In genomic region chr21:45283611-45284455, GRCh38 we compare ENCODE assay signal across 26 cellular contexts. TPM values are rescaled to one million over a fixed set of nuclear protein-coding genes. Genes with fewer than 3 reads are reported as not detected.
DNase-seq lines count a peak whose midpoint lies in the region; ATAC-seq and TF ChIP-seq lines count a peak whose summit lies in the region.
"Had no signal": no experiment of that assay in that cellular context is flagged by ENCODE, and none has a peak within 500 bp of the region (broad histone marks: within the 10 kb centered on the region; RNA-seq: fewer than 3 reads in every experiment).

No MANE protein-coding gene starts in this region.

- TF ChIP-seq CTCF in WERI-Rb-1 (IDR thresholded peaks at IDR 0.05; ENCODE audit: low read depth, low read length) (no peak), stomach (IDR thresholded peaks at IDR 0.05) (no peak), BE2C (IDR thresholded peaks at IDR 0.05; ENCODE audit: low read depth, low read length) (no peak), gastrocnemius medialis (IDR thresholded peaks at IDR 0.05 in 4 of 5, conservative IDR thresholded peaks at IDR 0.05 in 1 of 5) (no peak)

- H3K9me3 ChIP-seq in WERI-Rb-1 (ENCODE audit: severe bottlenecking) (no peaks in the 10 kb centered on the region), stomach (no peaks in the 10 kb centered on the region), BE2C (no peaks in the 10 kb centered on the region), gastrocnemius medialis (no peaks in the 10 kb centered on the region)
- H3K9me3 ChIP-seq: heart right ventricle, SJCRH30 had no signal

- in situ Hi-C loops in gastrocnemius medialis (cut with MboI; ENCODE audit: low sequenced_read_pairs in 4 of 4) = loop anchor here in 1 of 4 donors (10.0 to 25.0 kb wide), 3 partner anchors 139 to 347 kb away; partner anchors contain the start of gene SLX9

- peak; percentile 3 for DNase-seq in activated CD4-positive, alpha-beta memory T cell treated with anti-CD3 and anti-CD28 coated beads for 36 hours
- DNase-seq in activated CD4-positive, alpha-beta memory T cell treated with anti-CD3 and anti-CD28 coated beads, Interleukin-2, amount 10 ng/mL, durations not matched to agents 7 days and 5 days = no peak
- DNase-seq in WERI-Rb-1 (peak; percentile 6), mesenteric fat pad (ENCODE audit: low spot score) (peak; percentile 77), stomach (peak; percentile 22), BE2C (no peak), gastrocnemius medialis (no peak), NCI-H2107 (lab: John Stamatoyannopoulos, UW) (no peak)
- DNase-seq: activated CD4-positive, alpha-beta T cell treated with anti-CD3 and anti-CD28 coated beads, Interleukin-2, amount 50 U/mL, for 4 hours; brain microvascular endothelial cell; COR-L47; heart right ventricle; KBM-7; mammary epithelial cell; naive B cell; NCI-H1694; NCI-H2227 treated with DMSO at 0.1 percent for 48 hours; NCI-H82; PC-3; SJCRH30; small intestine; stimulated activated CD4-positive, alpha-beta T cell treated with anti-CD3 and anti-CD28 coated beads, Interleukin-2, amount 100 ng/mL, for 48 hours; stimulated activated naive CD4-positive, alpha-beta T cell treated with Interleukin-2 at 50 U/mL for 16 hours; T-helper 1 cell had no signal

- ATAC-seq in gastrocnemius medialis = no peak
- ATAC-seq: activated T-helper 17 cell treated with anti-CD3 and anti-CD28 coated beads, Interleukin-2, amount 50 U/mL, for 72 hours; heart right ventricle; PC-3 had no signal

- H3K27ac ChIP-seq in WERI-Rb-1 (no peak overlapping the region), stomach (no peak overlapping the region), gastrocnemius medialis (no peak overlapping the region)
- H3K27ac ChIP-seq: brain microvascular endothelial cell, heart right ventricle, SJCRH30 had no signal

- CTCF ChIA-PET in activated CD4-positive, alpha-beta memory T cell treated with anti-CD3 and anti-CD28 coated beads for 36 hours (lab: Charles Lee) = interaction anchor here (0.9 to 1.2 kb wide), 2 partner anchors 25 to 143 kb away, joined by 3 read pairs; no protein-coding TSS in a partner anchor
- CTCF ChIA-PET in activated CD4-positive, alpha-beta memory T cell treated with anti-CD3 and anti-CD28 coated beads, Interleukin-2, amount 10 ng/mL, durations not matched to agents 7 days and 5 days (lab: Charles Lee) = no interaction called here

- peaks cover 15% of the 10 kb centered on the region for H3K4me1 Mint-ChIP-seq in activated CD4-positive, alpha-beta memory T cell treated with anti-CD3 and anti-CD28 coated beads for 36 hours (ENCODE audit: low read depth)
- H3K4me1 Mint-ChIP-seq in activated CD4-positive, alpha-beta memory T cell treated with anti-CD3 and anti-CD28 coated beads, Interleukin-2, amount 10 ng/mL, durations not matched to agents 7 days and 5 days = peaks cover 32% of the 10 kb centered on the region

- H3K27me3 ChIP-seq in WERI-Rb-1 (ENCODE audit: insufficient read depth, low read depth, severe bottlenecking) (no peaks in the 10 kb centered on the region), stomach (no peaks in the 10 kb centered on the region), BE2C (no peaks in the 10 kb centered on the region), gastrocnemius medialis (no peaks in the 10 kb centered on the region)
- H3K27me3 ChIP-seq: brain microvascular endothelial cell, heart right ventricle, SJCRH30 had no signal

- POLR2A ChIA-PET in activated CD4-positive, alpha-beta memory T cell treated with anti-CD3 and anti-CD28 coated beads for 36 hours (lab: Charles Lee) = no interaction called here
- POLR2A ChIA-PET in activated CD4-positive, alpha-beta memory T cell treated with anti-CD3 and anti-CD28 coated beads, Interleukin-2, amount 10 ng/mL, durations not matched to agents 7 days and 5 days (lab: Charles Lee) = interaction anchor here (1.0 kb wide), 1 partner anchor 59 kb away, joined by 3 read pairs; no protein-coding TSS in a partner anchor

- H3K4me3 ChIP-seq in WERI-Rb-1 (ENCODE audit: low read depth, low read length) = no peak overlapping the region
- no peak overlapping the region for H3K4me3 ChIP-seq in stomach
- no peak overlapping the region for H3K4me3 ChIP-seq in BE2C (ENCODE audit: low read depth, low read length)
- H3K4me3 ChIP-seq in gastrocnemius medialis = no peak overlapping the region
- H3K4me3 ChIP-seq: heart right ventricle, SJCRH30 had no signal

- peaks cover 23% of the 10 kb centered on the region for H3K36me3 Mint-ChIP-seq in activated CD4-positive, alpha-beta memory T cell treated with anti-CD3 and anti-CD28 coated beads for 36 hours
- H3K36me3 Mint-ChIP-seq in activated CD4-positive, alpha-beta memory T cell treated with anti-CD3 and anti-CD28 coated beads, Interleukin-2, amount 10 ng/mL, durations not matched to agents 7 days and 5 days (ENCODE audit: low read depth) = peaks cover 30% of the 10 kb centered on the region

- no peaks in the 10 kb centered on the region for H3K9me3 Mint-ChIP-seq in activated CD4-positive, alpha-beta memory T cell treated with anti-CD3 and anti-CD28 coated beads for 36 hours
- no peaks in the 10 kb centered on the region for H3K9me3 Mint-ChIP-seq in activated CD4-positive, alpha-beta memory T cell treated with anti-CD3 and anti-CD28 coated beads, Interleukin-2, amount 10 ng/mL, durations not matched to agents 7 days and 5 days
- H3K9me3 Mint-ChIP-seq: activated T-helper 17 cell treated with anti-CD3 and anti-CD28 coated beads, Interleukin-2, amount 50 U/mL, for 72 hours; naive B cell had no signal

- H3K27ac Mint-ChIP-seq in activated CD4-positive, alpha-beta memory T cell treated with anti-CD3 and anti-CD28 coated beads for 36 hours = no peak overlapping the region
- no peak overlapping the region for H3K27ac Mint-ChIP-seq in activated CD4-positive, alpha-beta memory T cell treated with anti-CD3 and anti-CD28 coated beads, Interleukin-2, amount 10 ng/mL, durations not matched to agents 7 days and 5 days
- H3K27ac Mint-ChIP-seq: activated T-helper 17 cell treated with anti-CD3 and anti-CD28 coated beads, Interleukin-2, amount 50 U/mL, for 72 hours; progenitor cell of endocrine pancreas had no signal

- H3K27me3 Mint-ChIP-seq in activated CD4-positive, alpha-beta memory T cell treated with anti-CD3 and anti-CD28 coated beads for 36 hours = no peaks in the 10 kb centered on the region
- no peaks in the 10 kb centered on the region for H3K27me3 Mint-ChIP-seq in activated CD4-positive, alpha-beta memory T cell treated with anti-CD3 and anti-CD28 coated beads, Interleukin-2, amount 10 ng/mL, durations not matched to agents 7 days and 5 days
- H3K27me3 Mint-ChIP-seq: activated T-helper 17 cell treated with anti-CD3 and anti-CD28 coated beads, Interleukin-2, amount 50 U/mL, for 72 hours; naive B cell; progenitor cell of endocrine pancreas had no signal

- H3K4me1 ChIP-seq in stomach (peaks cover 11 to 32% (median 24%) of the 10 kb centered on the region in 4 donors), BE2C (no peaks in the 10 kb centered on the region), gastrocnemius medialis (peaks cover 9 to 17% of the 10 kb centered on the region in 2 donors)

- no peak for TF ChIP-seq POLR2A in stomach (IDR thresholded peaks at IDR 0.05)
- TF ChIP-seq POLR2A in gastrocnemius medialis (IDR thresholded peaks at IDR 0.05) = no peak

- intact Hi-C loops in activated CD4-positive, alpha-beta memory T cell treated with anti-CD3 and anti-CD28 coated beads for 36 hours (cut with micrococcal nuclease) = no loop called here
- intact Hi-C loops in stomach (cut with DNase I; ENCODE audit: low total_unique reads) = no loop called here
- intact Hi-C loops in gastrocnemius medialis (cut with DNase I; ENCODE audit: low total_unique reads) = no loop called here

- WGBS in stomach, 5 donors = 93 to 95% (median 94%) methylated on average over 26 to 36 of the region's 36 CpGs

- H3K4me3 Mint-ChIP-seq in activated CD4-positive, alpha-beta memory T cell treated with anti-CD3 and anti-CD28 coated beads for 36 hours = no peak overlapping the region
- no peak overlapping the region for H3K4me3 Mint-ChIP-seq in activated CD4-positive, alpha-beta memory T cell treated with anti-CD3 and anti-CD28 coated beads, Interleukin-2, amount 10 ng/mL, durations not matched to agents 7 days and 5 days
- H3K4me3 Mint-ChIP-seq: activated T-helper 17 cell treated with anti-CD3 and anti-CD28 coated beads, Interleukin-2, amount 50 U/mL, for 72 hours had no signal

- TF ChIP-seq EP300 in stomach (IDR thresholded peaks at IDR 0.05) = no peak

- H3K36me3 ChIP-seq in WERI-Rb-1 (peaks cover 51% of the 10 kb centered on the region), stomach (peaks cover 57 to 73% (median 72%) of the 10 kb centered on the region in 4 donors), BE2C (peaks cover 19% of the 10 kb centered on the region), gastrocnemius medialis (peaks cover 0 to 53% of the 10 kb centered on the region in 2 donors)

RNA-seq across cellular contexts. Expression of gene POFUT2, which starts 3.9 kb away (rescaled TPM):
- total RNA-seq in activated CD4-positive, alpha-beta memory T cell treated with anti-CD3 and anti-CD28 coated beads for 36 hours = 10 to 100 TPM; 14.3 TPM
- 10 to 100 TPM; 23.5 to 25.1 TPM for total RNA-seq in activated CD4-positive, alpha-beta memory T cell treated with anti-CD3 and anti-CD28 coated beads, Interleukin-2, amount 10 ng/mL, durations not matched to agents 7 days and 5 days
- total RNA-seq in mesenteric fat pad = 29.6 TPM
- total RNA-seq in stomach = 10 to 100 TPM; 19.2 to 34.2 (median 29.3) TPM
- 10 to 100 TPM in 1 of 3 donors, 1 to 10 TPM in 2; 7.4 to 15.9 (median 9.5) TPM for polyA plus RNA-seq in stomach
- polyA plus RNA-seq in BE2C (2012; ENCODE audit: insufficient read depth, insufficient read length, low read depth) = 83.0 TPM
- total RNA-seq in gastrocnemius medialis = 10 to 100 TPM in 1 of 4 donors, 1 to 10 TPM in 3; 4.8 to 11.0 (median 5.9) TPM

Comparison
In these comparisons a context has a peak if more than half of its experiments do, and no peak if none do; other contexts are left out.
1. DNase-seq: peak in activated CD4-positive, alpha-beta memory T cell treated with anti-CD3 and anti-CD28 coated beads for 36 hours (single experiment), WERI-Rb-1 (single experiment), mesenteric fat pad (single experiment) and stomach (single experiment); none in activated CD4-positive, alpha-beta memory T cell treated with anti-CD3 and anti-CD28 coated beads, Interleukin-2, amount 10 ng/mL, durations not matched to agents 7 days and 5 days (single experiment), BE2C (single experiment), gastrocnemius medialis (0 of 2) and NCI-H2107 (single experiment).